2 cellular contexts compared by ENCODE assay signal in the genomic region with DNA sequence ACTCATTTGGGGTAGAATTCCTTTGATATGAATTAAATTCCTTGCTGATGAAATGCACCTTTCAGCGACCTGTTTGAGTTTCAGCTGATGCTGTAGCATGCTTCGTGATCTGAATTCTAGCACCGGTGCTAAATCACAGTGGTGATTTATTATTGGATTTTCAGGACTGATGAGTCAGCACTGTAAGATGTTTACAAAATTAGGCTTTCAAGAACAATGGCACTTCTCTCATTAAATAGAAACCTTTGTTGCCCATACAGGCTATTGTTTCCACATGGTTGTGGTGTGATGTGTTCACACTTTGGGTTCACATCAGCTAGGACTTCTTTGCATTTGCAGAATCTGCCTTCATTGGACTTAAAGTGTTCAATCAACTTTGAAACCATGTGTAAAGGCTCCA.
A peak's percentile ranks its signal among the peaks of the same experiment; 100 is the strongest.
TF ChIP-seq lines count a peak whose summit lies in the region.

No MANE protein-coding gene starts in this region.

TF ChIP-seq in A549, 52 proteins besides CTCF, POLR2A, EP300 and RAD21:
- TF ChIP-seq, protein P1, sequence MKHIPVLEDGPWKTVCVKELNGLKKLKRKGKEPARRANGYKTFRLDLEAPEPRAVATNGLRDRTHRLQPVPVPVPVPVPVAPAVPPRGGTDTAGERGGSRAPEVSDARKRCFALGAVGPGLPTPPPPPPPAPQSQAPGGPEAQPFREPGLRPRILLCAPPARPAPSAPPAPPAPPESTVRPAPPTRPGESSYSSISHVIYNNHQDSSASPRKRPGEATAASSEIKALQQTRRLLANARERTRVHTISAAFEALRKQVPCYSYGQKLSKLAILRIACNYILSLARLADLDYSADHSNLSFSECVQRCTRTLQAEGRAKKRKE (CRISPR knock-in tag; IDR thresholded peaks at IDR 0.05; ENCODE audit: low read depth) = no peak
- TF ChIP-seq MAFK (IDR thresholded peaks at IDR 0.05; ENCODE audit: partially characterized antibody) = peak; percentile 88
TF ChIP-seq in A549: peak in this region for 1.

TF ChIP-seq in H1, 55 proteins besides CTCF, POLR2A, EP300 and RAD21 (continued from another document):
- no peak for TF ChIP-seq RNF2 (IDR thresholded peaks at IDR 0.05; ENCODE audit: borderline replicate concordance, low read depth, low read length, missing control alignments, poor library complexity, severe bottlenecking)
- TF ChIP-seq SRF (IDR thresholded peaks at IDR 0.05; ENCODE audit: low read depth, low read length) = no peak
- no peak for TF ChIP-seq RXRA (IDR thresholded peaks at IDR 0.05; ENCODE audit: insufficient read depth, low read depth, low read length)
- TF ChIP-seq GABPA (IDR thresholded peaks at IDR 0.05; ENCODE audit: borderline replicate concordance, insufficient read depth, low read length) = no peak
- TF ChIP-seq CREB1 (IDR thresholded peaks at IDR 0.05) = no peak
- no peak for TF ChIP-seq TBP (IDR thresholded peaks at IDR 0.05; ENCODE audit: low read depth, low read length)
TF ChIP-seq in H1: peak in this region for 1.
